Comparison of ENCODE assay signal across 26 cellular contexts in genomic region chr7:159078193-159078910, GRCh38.
A peak's percentile ranks its signal among the peaks of the same experiment; 100 is the strongest.
DNase-seq lines count a peak whose midpoint lies in the region; FAIRE-seq and TF ChIP-seq lines count a peak whose summit lies in the region.
"Had no signal": no experiment of that assay in that cellular context is flagged by ENCODE, and none has a peak within 500 bp of the region (broad histone marks: within the 10 kb centered on the region; RNA-seq: fewer than 3 reads in every experiment).

No MANE protein-coding gene starts in this region.

- no peaks in the 10 kb centered on the region for H3K36me3 ChIP-seq in bronchial epithelial cell (ENCODE audit: control insufficient read depth, insufficient read depth, low read length)
- no peaks in the 10 kb centered on the region for H3K36me3 ChIP-seq in trophoblast cell (ENCODE audit: control insufficient read depth in 1 of 2, insufficient read depth in 2 of 2, low read length in 2 of 2)
- H3K36me3 ChIP-seq in right atrium auricular region, result no peaks in the 10 kb centered on the region
- H3K36me3 ChIP-seq: BLaER1 had no signal

- H3K4me3 Mint-ChIP-seq in T-helper 2 cell treated with Interferon-gamma antibody and Interleukin-4, amounts not matched to agents 5 μg/mL and 100 μg/mL, for 36 hours, result no peak overlapping the region
- H3K4me3 Mint-ChIP-seq: CD4-positive, CD25-positive, alpha-beta regulatory T cell had no signal

- H4K12ac ChIP-seq in trophoblast cell (ENCODE audit: low read depth, low read length), result no peak overlapping the region

- no peak overlapping the region for H3K4ac ChIP-seq in trophoblast cell (ENCODE audit: low read depth, low read length)

- H2BK12ac ChIP-seq in trophoblast cell (ENCODE audit: low read length), result no peak overlapping the region

- no peak overlapping the region for H3K14ac ChIP-seq in trophoblast cell (ENCODE audit: low read length)

- no peak overlapping the region for H3K4me2 ChIP-seq in trophoblast cell (ENCODE audit: low read length)
- H3K4me2 ChIP-seq: BLaER1 had no signal

- H3K4me1 Mint-ChIP-seq in T-helper 2 cell treated with Interferon-gamma antibody and Interleukin-4, amounts not matched to agents 5 μg/mL and 100 μg/mL, for 36 hours (ENCODE audit: low read depth), result peaks cover 14% of the 10 kb centered on the region

- no peaks in the 10 kb centered on the region for H3K79me2 ChIP-seq in trophoblast cell (ENCODE audit: control insufficient read depth, insufficient read depth, low read length, poor library complexity)

- no peak overlapping the region for H4K8ac ChIP-seq in trophoblast cell (ENCODE audit: low read depth, low read length)

- no peak for DNase-seq in T-helper 2 cell treated with Interferon-gamma antibody and Interleukin-4, amounts not matched to agents 5 μg/mL and 100 μg/mL, for 36 hours (ENCODE audit: low spot score)
- no peak for DNase-seq in T-helper 2 cell
- DNase-seq in bronchial epithelial cell (ENCODE audit: low read depth), result peak; percentile 2
- DNase-seq in trophoblast cell, result peak; percentile 70 to 71
- no peak for DNase-seq in NCI-H2196 treated with DMSO at 0.1 percent for 48 hours (lab: John Stamatoyannopoulos, UW; ENCODE audit: unreplicated experiment)
- no peak for DNase-seq in right atrium auricular region (ENCODE audit: low spot score)
- no peak for DNase-seq in GM12891 (ENCODE audit: insufficient read length, low spot score)
- DNase-seq: CD4-positive, CD25-positive, alpha-beta regulatory T cell; DMS53; HCEC 1CT; IMR-90; KG1; NCI-H1105 treated with DMSO at 0.1 percent for 48 hours; NCI-H146; NCI-H1930; NCI-H2227 treated with DMSO at 0.1 percent for 48 hours; NCI-H526 treated with DMSO at 0.1 percent for 48 hours; SIG-M5 had no signal

- H3K27ac ChIP-seq in trophoblast cell (ENCODE audit: low read depth, low read length), result no peak overlapping the region
- no peak overlapping the region for H3K27ac ChIP-seq in right atrium auricular region
- H3K27ac ChIP-seq: BLaER1, SK-N-MC had no signal

- no peak overlapping the region for H3K18ac ChIP-seq in trophoblast cell (ENCODE audit: low read length)

- H3K4me1 ChIP-seq in trophoblast cell (ENCODE audit: control insufficient read depth in 1 of 2, insufficient read depth in 2 of 2, low read length in 2 of 2) (peaks cover 3 to 4% of the 10 kb centered on the region in 2 experiments), right atrium auricular region (peaks cover 0 to 6% of the 10 kb centered on the region in 2 donors)
- H3K4me1 ChIP-seq: BLaER1 had no signal

- H2BK5ac ChIP-seq in trophoblast cell (ENCODE audit: low read depth, low read length, poor library complexity), result no peak overlapping the region

- H3K36me3 Mint-ChIP-seq in T-helper 2 cell treated with Interferon-gamma antibody and Interleukin-4, amounts not matched to agents 5 μg/mL and 100 μg/mL, for 36 hours (ENCODE audit: low read depth), result peaks cover 2% of the 10 kb centered on the region
- H3K36me3 Mint-ChIP-seq: CD4-positive, CD25-positive, alpha-beta regulatory T cell had no signal

- no peak for TF ChIP-seq POLR2A in GM12891 (IDR thresholded peaks at IDR 0.05; ENCODE audit: low read depth, low read length)

- no peak overlapping the region for H2AK5ac ChIP-seq in trophoblast cell (ENCODE audit: low read length)

- H4K91ac ChIP-seq in trophoblast cell (ENCODE audit: low read depth, low read length), result no peak overlapping the region

- no peak overlapping the region for H3K9ac ChIP-seq in trophoblast cell (ENCODE audit: low read length)
- H3K9ac ChIP-seq: BLaER1 had no signal

- no CpG with 5 or more reads among the region's 9 CpGs for WGBS in trophoblast cell (ENCODE audit: extremely low coverage, insufficient coverage, insufficient read length)

- FAIRE-seq in bronchial epithelial cell (lab: Jason Lieb, UNC) (no peak), GM12891 (lab: Jason Lieb, UNC) (no peak)
- FAIRE-seq: A204.1, D721Med, G401.6, GM12878, H1, RCC 7860 had no signal

- no peak overlapping the region for H2BK120ac ChIP-seq in trophoblast cell (ENCODE audit: insufficient read depth, low read length, poor library complexity)

- peaks cover 2% of the 10 kb centered on the region for H3K27me3 Mint-ChIP-seq in T-helper 2 cell treated with Interferon-gamma antibody and Interleukin-4, amounts not matched to agents 5 μg/mL and 100 μg/mL, for 36 hours (ENCODE audit: low read depth)
- H3K27me3 Mint-ChIP-seq: CD4-positive, CD25-positive, alpha-beta regulatory T cell had no signal

- H3K23ac ChIP-seq in trophoblast cell (ENCODE audit: low read length), result no peak overlapping the region

- H3K9me3 ChIP-seq in trophoblast cell (ENCODE audit: insufficient read depth, low read depth, low read length), result peaks cover 3% of the 10 kb centered on the region
- no peaks in the 10 kb centered on the region for H3K9me3 ChIP-seq in right atrium auricular region
- H3K9me3 ChIP-seq: BLaER1 had no signal

- TF ChIP-seq CTCF in bronchial epithelial cell (IDR thresholded peaks at IDR 0.05; ENCODE audit: insufficient read depth, low read length, severe bottlenecking) (no peak), right atrium auricular region (IDR thresholded peaks at IDR 0.05) (no peak)

- no peaks in the 10 kb centered on the region for H3K79me1 ChIP-seq in trophoblast cell (ENCODE audit: low read length)

- H3K27me3 ChIP-seq in bronchial epithelial cell (ENCODE audit: control insufficient read depth, insufficient read depth, low read length), result no peaks in the 10 kb centered on the region
- H3K27me3 ChIP-seq in trophoblast cell (ENCODE audit: insufficient read depth, low read length), result no peaks in the 10 kb centered on the region
- no peaks in the 10 kb centered on the region for H3K27me3 ChIP-seq in right atrium auricular region
- H3K27me3 ChIP-seq: BLaER1 had no signal

- H3K4me3 ChIP-seq in bronchial epithelial cell (ENCODE audit: low read depth, low read length), result no peak overlapping the region
- H3K4me3 ChIP-seq in trophoblast cell (ENCODE audit: low read depth, low read length), result no peak overlapping the region
- H3K4me3 ChIP-seq in right atrium auricular region, result no peak overlapping the region
- H3K4me3 ChIP-seq: BLaER1, GM12878, SK-N-MC had no signal

- no peak overlapping the region for H2AFZ ChIP-seq in trophoblast cell (ENCODE audit: insufficient read depth, low read length, poor library complexity)

- H3K27ac Mint-ChIP-seq in T-helper 2 cell treated with Interferon-gamma antibody and Interleukin-4, amounts not matched to agents 5 μg/mL and 100 μg/mL, for 36 hours, result peak overlapping the region; percentile 36
- H3K27ac Mint-ChIP-seq: CD4-positive, CD25-positive, alpha-beta regulatory T cell had no signal

- peaks cover 13% of the 10 kb centered on the region for H3K9me3 Mint-ChIP-seq in T-helper 2 cell treated with Interferon-gamma antibody and Interleukin-4, amounts not matched to agents 5 μg/mL and 100 μg/mL, for 36 hours
- H3K9me3 Mint-ChIP-seq: CD4-positive, CD25-positive, alpha-beta regulatory T cell had no signal

TF ChIP-seq in GM12891, 5 proteins besides CTCF, POLR2A, EP300 and RAD21:
- TF ChIP-seq TAF1 (IDR thresholded peaks at IDR 0.05; ENCODE audit: low read depth, low read length) (no peak), POU2F2 (IDR thresholded peaks at IDR 0.05; ENCODE audit: low read depth, low read length) (no peak), PAX5 (IDR thresholded peaks at IDR 0.05; ENCODE audit: insufficient read depth, low read length, severe bottlenecking) (no peak), SPI1 (IDR thresholded peaks at IDR 0.05; ENCODE audit: low read depth, low read length) (no peak), POLR2AphosphoS5 (IDR thresholded peaks at IDR 0.05; ENCODE audit: low read depth, low read length) (no peak)

Comparison
In these comparisons a context has a peak if more than half of its experiments do, and no peak if none do; other contexts are left out.
1. DNase-seq: peak in bronchial epithelial cell (single experiment) and trophoblast cell (2 of 2); none in T-helper 2 cell treated with Interferon-gamma antibody and Interleukin-4, amounts not matched to agents 5 μg/mL and 100 μg/mL, for 36 hours (single experiment), T-helper 2 cell (0 of 5), NCI-H2196 treated with DMSO at 0.1 percent for 48 hours (single experiment), right atrium auricular region (single experiment) and GM12891 (single experiment).